In genomic region chr2:111157798-111158197, GRCh38 we compare ENCODE assay signal across 9 cellular contexts. TPM values are rescaled to one million over a fixed set of nuclear protein-coding genes. Genes with fewer than 3 reads are reported as not detected.
DNase-seq lines count a peak whose midpoint lies in the region; ATAC-seq and TF ChIP-seq lines count a peak whose summit lies in the region.
"Had no signal": no experiment of that assay in that cellular context is flagged by ENCODE, and none has a peak within 500 bp of the region (broad histone marks: within the 10 kb centered on the region; RNA-seq: fewer than 3 reads in every experiment).

No MANE protein-coding gene starts in this region.

- H3K9me3 Mint-ChIP-seq in effector memory CD8-positive, alpha-beta T cell, result no peaks in the 10 kb centered on the region
- H3K9me3 Mint-ChIP-seq in type B pancreatic cell, result no peaks in the 10 kb centered on the region
- H3K9me3 Mint-ChIP-seq: dendritic cell treated with granulocyte-macrophage colony-stimulating factor and Interleukin-4, amounts not matched to agents 40 ng/mL and 50 ng/mL, for 4 days had no signal

- H3K27me3 Mint-ChIP-seq in effector memory CD8-positive, alpha-beta T cell, result no peaks in the 10 kb centered on the region
- H3K27me3 Mint-ChIP-seq in type B pancreatic cell, result no peaks in the 10 kb centered on the region
- H3K27me3 Mint-ChIP-seq: dendritic cell treated with granulocyte-macrophage colony-stimulating factor and Interleukin-4, amounts not matched to agents 40 ng/mL and 50 ng/mL, for 4 days had no signal

- peak; percentile 60 for ATAC-seq in GM18517 (IDR thresholded peaks at IDR 0.05; ENCODE audit: unreplicated experiment)
- ATAC-seq in GM21447 (IDR thresholded peaks at IDR 0.05; ENCODE audit: unreplicated experiment), result peak; percentile 55
- ATAC-seq in HG03354 (IDR thresholded peaks at IDR 0.05; ENCODE audit: poor library complexity, severe bottlenecking, unreplicated experiment), result peak; percentile 77
- peak; percentile 27 for ATAC-seq in effector memory CD8-positive, alpha-beta T cell (replicated peaks)

- no peak for DNase-seq in effector memory CD8-positive, alpha-beta T cell
- DNase-seq in type B pancreatic cell (ENCODE audit: extremely low spot score, unreplicated experiment) (no peak), activated gamma-delta T cell (lab: John Stamatoyannopoulos, UW) (no peak), GOT3 (lab: John Stamatoyannopoulos, UW) (no peak), cardiac septum (ENCODE audit: low spot score) (no peak)

- intact Hi-C loops in cardiac septum (cut with DNase I), result no loop called here

- H3K4me1 Mint-ChIP-seq in effector memory CD8-positive, alpha-beta T cell (ENCODE audit: low read depth in 2 of 2), result peaks cover 13 to 21% of the 10 kb centered on the region in 2 donors
- peaks cover 50% of the 10 kb centered on the region for H3K4me1 Mint-ChIP-seq in type B pancreatic cell (ENCODE audit: unreplicated experiment)

- TF ChIP-seq CTCF in type B pancreatic cell (conservative IDR thresholded peaks at IDR 0.05), result no peak

- H3K4me3 Mint-ChIP-seq in effector memory CD8-positive, alpha-beta T cell, result no peak overlapping the region
- no peak overlapping the region for H3K4me3 Mint-ChIP-seq in type B pancreatic cell
- H3K4me3 Mint-ChIP-seq: dendritic cell treated with granulocyte-macrophage colony-stimulating factor and Interleukin-4, amounts not matched to agents 40 ng/mL and 50 ng/mL, for 4 days had no signal

- H3K36me3 Mint-ChIP-seq in effector memory CD8-positive, alpha-beta T cell (ENCODE audit: insufficient read depth), result peaks cover 12% of the 10 kb centered on the region
- peaks cover 40% of the 10 kb centered on the region for H3K36me3 Mint-ChIP-seq in type B pancreatic cell

- no peak overlapping the region for H3K27ac Mint-ChIP-seq in effector memory CD8-positive, alpha-beta T cell
- H3K27ac Mint-ChIP-seq in type B pancreatic cell, result no peak overlapping the region
- H3K27ac Mint-ChIP-seq: dendritic cell treated with granulocyte-macrophage colony-stimulating factor and Interleukin-4, amounts not matched to agents 40 ng/mL and 50 ng/mL, for 4 days had no signal

RNA-seq across cellular contexts. Expression of gene BCL2L11, which starts 37.1 kb away (rescaled TPM):
- 28.7 and 29.2 TPM in 2 replicates for total RNA-seq in type B pancreatic cell (ENCODE audit: low replicate concordance)
- total RNA-seq in cardiac septum, result 5.2 TPM

Comparison
In these comparisons a context has a peak if more than half of its experiments do, and no peak if none do; other contexts are left out.
1. ATAC-seq: peak in every context shown above with its lines; median percentile 77 in HG03354; 60 in GM18517; 55 in GM21447; 27 in effector memory CD8-positive, alpha-beta T cell.